14 cellular contexts compared by ENCODE assay signal in genomic region chr12:108686753-108687152, GRCh38. TPM values are rescaled to one million over a fixed set of nuclear protein-coding genes. Genes with fewer than 3 reads are reported as not detected.
DNase-seq lines count a peak whose midpoint lies in the region; ATAC-seq and TF ChIP-seq lines count a peak whose summit lies in the region.
"Had no signal": no experiment of that assay in that cellular context is flagged by ENCODE, and none has a peak within 500 bp of the region (broad histone marks: within the 10 kb centered on the region; RNA-seq: fewer than 3 reads in every experiment).

No MANE protein-coding gene starts in this region.

- intact Hi-C loops in left ventricle myocardium inferior (cut with micrococcal nuclease), result no loop called here
- intact Hi-C loops in gastrocnemius medialis (cut with DNase I; ENCODE audit: low total_unique reads), result no loop called here

- TF ChIP-seq POLR2A in gastrocnemius medialis (IDR thresholded peaks at IDR 0.05), result peak; percentile 50 to 61

- in situ Hi-C loops in gastrocnemius medialis (cut with MboI; ENCODE audit: low sequenced_read_pairs in 4 of 4) (loop anchor here in 1 of 4 donors (25.0 kb wide), 1 partner anchor 426 kb away; the partner anchor contains the start of gene ACACB), GM13977 (cut with MboI; ENCODE audit: low pct_unique_long_range_greater_than_20kb, low sequenced_read_pairs, unreplicated experiment) (no loop called here)

- no peak for TF ChIP-seq CTCF in left ventricle myocardium inferior (IDR thresholded peaks at IDR 0.05; ENCODE audit: borderline replicate concordance)
- no peak for TF ChIP-seq CTCF in gastrocnemius medialis (IDR thresholded peaks at IDR 0.05 in 4 of 5, conservative IDR thresholded peaks at IDR 0.05 in 1 of 5)
- TF ChIP-seq CTCF in GM13977 (IDR thresholded peaks at IDR 0.05; ENCODE audit: extremely low read depth, insufficient read depth, missing control alignments), result no peak
- no peak for TF ChIP-seq CTCF in omental fat pad (IDR thresholded peaks at IDR 0.05)

- H3K4me3 ChIP-seq in left ventricle myocardium inferior (no peak overlapping the region), gastrocnemius medialis (no peak overlapping the region)

- H3K4me1 ChIP-seq in left ventricle myocardium inferior (peaks cover 79% of the 10 kb centered on the region), gastrocnemius medialis (peaks cover 82 to 89% of the 10 kb centered on the region in 2 donors)

- no peak overlapping the region for H3K27ac Mint-ChIP-seq in T-helper 17 cell

- H3K27me3 Mint-ChIP-seq in T-helper 17 cell, result no peaks in the 10 kb centered on the region

- no peaks in the 10 kb centered on the region for H3K36me3 Mint-ChIP-seq in T-helper 17 cell (ENCODE audit: low read depth)

- peaks cover 31% of the 10 kb centered on the region for H3K4me1 Mint-ChIP-seq in T-helper 17 cell

- H3K9me3 ChIP-seq in T-helper 17 cell (ENCODE audit: control insufficient read depth, low read length, poor library complexity, severe bottlenecking) (no peaks in the 10 kb centered on the region), left ventricle myocardium inferior (replicated peaks) (no peaks in the 10 kb centered on the region), gastrocnemius medialis (no peaks in the 10 kb centered on the region)

- H3K4me3 Mint-ChIP-seq in T-helper 17 cell, result peak overlapping the region; percentile 12

- no peaks in the 10 kb centered on the region for H3K27me3 ChIP-seq in left ventricle myocardium inferior (ENCODE audit: low read depth)
- no peaks in the 10 kb centered on the region for H3K27me3 ChIP-seq in gastrocnemius medialis

- H3K27ac ChIP-seq in left ventricle myocardium inferior (replicated peaks), result peak overlapping the region; percentile 96
- peak overlapping the region; percentile 92 to 98 (median 96) for H3K27ac ChIP-seq in gastrocnemius medialis

- H3K36me3 ChIP-seq in left ventricle myocardium inferior, result no peaks in the 10 kb centered on the region
- no peaks in the 10 kb centered on the region for H3K36me3 ChIP-seq in gastrocnemius medialis

- ATAC-seq in T-helper 17 cell (no peak), gastrocnemius medialis (peak; percentile 63 to 65), omental fat pad (ENCODE audit: low FRiP score) (no peak)
- ATAC-seq: left lobe of liver, sciatic nerve had no signal

- DNase-seq in GF-D8 (lab: John Stamatoyannopoulos, UW), result peak; percentile 58
- DNase-seq in T-helper 17 cell, result no peak
- DNase-seq in left ventricle myocardium inferior, result peak; percentile 48
- DNase-seq in gastrocnemius medialis, result peak; percentile 87 to 91
- DNase-seq in kidney glomerular epithelial cell (lab: John Stamatoyannopoulos, UW), result no peak
- DNase-seq in GM13977 (ENCODE audit: low spot score), result no peak
- no peak for DNase-seq in DMS114 treated with DMSO at 0.1 percent for 48 hours (lab: John Stamatoyannopoulos, UW; ENCODE audit: unreplicated experiment)
- DNase-seq in omental fat pad (ENCODE audit: low spot score), result no peak
- DNase-seq: activated CD4-positive, alpha-beta T cell treated with anti-CD3 and anti-CD28 coated beads for 48 hours; activated naive CD4-positive, alpha-beta T cell treated with Interleukin-2 at 50 U/mL for 16 hours; NCI-H1417 treated with DMSO at 0.1 percent for 48 hours; NCI-H774 had no signal

RNA-seq across cellular contexts. Expression of gene CORO1C, which starts 44.6 kb away (rescaled TPM):
- total RNA-seq in T-helper 17 cell (10 to 100 TPM; 13.3 to 61.1 TPM), left ventricle myocardium inferior (59.6 TPM), gastrocnemius medialis (10 to 100 TPM; 24.7 to 47.6 (median 30.9) TPM), omental fat pad (100 to 1,000 TPM; 100 to 273 (median 154) TPM)

RNA-seq across cellular contexts. Expression of gene SELPLG, which starts 53.1 kb away (rescaled TPM):
- 100 to 1,000 TPM in 1 of 2 donors, 10 to 100 TPM in 1; 91.3 to 131 TPM for total RNA-seq in T-helper 17 cell
- 3.4 TPM for total RNA-seq in left ventricle myocardium inferior
- total RNA-seq in gastrocnemius medialis, result 1 to 10 TPM in 3 of 4 donors, under 1 TPM in 1; 0.19 to 5.0 (median 2.6) TPM
- total RNA-seq in omental fat pad, result 10 to 100 TPM; 12.4 to 45.6 (median 18.3) TPM

Comparison
In these comparisons a context has a peak if more than half of its experiments do, and no peak if none do; other contexts are left out.
1. DNase-seq: peak in GF-D8 (single experiment), left ventricle myocardium inferior (single experiment) and gastrocnemius medialis (2 of 2); none in T-helper 17 cell (0 of 3), kidney glomerular epithelial cell (single experiment), GM13977 (single experiment), DMS114 treated with DMSO at 0.1 percent for 48 hours (single experiment) and omental fat pad (single experiment).
2. ATAC-seq: peak in gastrocnemius medialis (2 of 2); none in T-helper 17 cell (single experiment) and omental fat pad (single experiment).